In the genomic region with DNA sequence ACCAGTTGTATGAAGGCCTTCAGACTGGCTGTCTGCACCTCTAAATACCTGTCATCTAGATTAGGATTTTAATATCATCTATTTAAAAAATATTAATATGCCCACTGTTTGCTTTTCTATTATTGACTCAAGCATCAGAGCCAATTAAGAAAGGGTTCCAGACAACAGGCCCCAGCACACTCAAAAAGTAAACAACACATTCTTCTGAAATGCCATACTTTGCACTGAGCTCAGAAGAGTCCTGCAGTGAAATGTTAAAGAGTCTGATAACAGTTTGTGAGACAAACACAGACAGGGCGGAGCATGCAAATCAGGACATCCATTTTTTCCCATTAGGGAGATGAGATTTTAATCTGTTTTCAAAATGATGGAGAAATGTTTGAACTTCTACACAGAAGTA, we compare ENCODE assay signal across 23 cellular contexts. TPM values are rescaled to one million over a fixed set of nuclear protein-coding genes. Genes with fewer than 3 reads are reported as not detected.
DNase-seq lines count a peak whose midpoint lies in the region; ATAC-seq and TF ChIP-seq lines count a peak whose summit lies in the region.
"Had no signal": no experiment of that assay in that cellular context is flagged by ENCODE, and none has a peak within 500 bp of the region (broad histone marks: within the 10 kb centered on the region; RNA-seq: fewer than 3 reads in every experiment).

No MANE protein-coding gene starts in this region.

- DNase-seq in activated T-cell treated with anti-CD3 and anti-CD28 coated beads, Interleukin-2, amount 50 U/mL, for 24 hours, result no peak
- no peak for DNase-seq in activated T-cell treated with anti-CD3 and anti-CD28 coated beads, Interleukin-2, amount 50 U/mL, for 48 hours
- DNase-seq in activated T-helper 2 cell treated with anti-CD3 and anti-CD28 coated beads, Interferon-gamma antibody, Interleukin-2, Interleukin-4, amounts not matched to agents 10 μg/mL and 5 μg/mL and 100 μg/mL, durations not matched to agents 14 hours and 24 hours and 36 hours (ENCODE audit: low spot score), result no peak
- DNase-seq in left lobe of liver (ENCODE audit: low spot score) (no peak), upper lobe of right lung (no peak), substantia nigra (lab: John Stamatoyannopoulos, UW) (no peak)
- no peak for DNase-seq in activated T-cell treated with anti-CD3 and anti-CD28 coated beads, Interleukin-2, amount 50 U/mL, for 4 hours
- no peak for DNase-seq in activated effector memory CD4-positive, alpha-beta T cell treated with Interleukin-2 at 50 U/mL for 16 hours
- DNase-seq: ACHN; activated CD4-positive, CD25-positive, alpha-beta regulatory T cell treated with anti-CD3 and anti-CD28 coated beads, Interleukin-2, amount 50 U/mL, for 72 hours; C1 segment of cervical spinal cord; HCEC 1CT; heart right ventricle; immature natural killer cell; MG63; NCI-H1694 treated with DMSO at 0.1 percent for 48 hours; NCI-H226; pancreas; PC-9; sigmoid colon; stimulated activated CD4-positive, alpha-beta T cell treated with anti-CD3 and anti-CD28 coated beads, Interleukin-1b, Interleukin-23, amount 100 ng/mL, for 48 hours; stimulated activated naive CD4-positive, alpha-beta T cell treated with Interleukin-2 at 50 U/mL for 16 hours had no signal

- H3K4me1 ChIP-seq in upper lobe of right lung, result peaks cover 29% of the 10 kb centered on the region

- no peak for TF ChIP-seq CTCF in upper lobe of right lung (IDR thresholded peaks at IDR 0.05)

- H3K27ac Mint-ChIP-seq in activated T-cell treated with anti-CD3 and anti-CD28 coated beads, Interleukin-2, amount 50 U/mL, for 24 hours, result peak overlapping the region; percentile 44
- peak overlapping the region; percentile 56 for H3K27ac Mint-ChIP-seq in activated T-helper 2 cell treated with anti-CD3 and anti-CD28 coated beads, Interferon-gamma antibody, Interleukin-2, Interleukin-4, amounts not matched to agents 10 μg/mL and 5 μg/mL and 100 μg/mL, durations not matched to agents 14 hours and 24 hours and 36 hours

- peak overlapping the region; percentile 82 for H3K27ac ChIP-seq in upper lobe of right lung
- H3K27ac ChIP-seq in substantia nigra (ENCODE audit: low read depth, low read length, poor library complexity, severe bottlenecking), result no peak overlapping the region
- H3K27ac ChIP-seq: PC-9, SJSA1 had no signal

- no peak overlapping the region for H3K4me3 Mint-ChIP-seq in activated T-cell treated with anti-CD3 and anti-CD28 coated beads, Interleukin-2, amount 50 U/mL, for 24 hours
- H3K4me3 Mint-ChIP-seq in activated T-helper 2 cell treated with anti-CD3 and anti-CD28 coated beads, Interferon-gamma antibody, Interleukin-2, Interleukin-4, amounts not matched to agents 10 μg/mL and 5 μg/mL and 100 μg/mL, durations not matched to agents 14 hours and 24 hours and 36 hours (ENCODE audit: low read depth), result no peak overlapping the region
- H3K4me3 Mint-ChIP-seq in activated T-cell treated with anti-CD3 and anti-CD28 coated beads, Interleukin-2, amount 50 U/mL, for 4 hours, result no peak overlapping the region

- intact Hi-C loops in activated T-helper 2 cell treated with anti-CD3 and anti-CD28 coated beads, Interferon-gamma antibody, Interleukin-2, Interleukin-4, amounts not matched to agents 10 μg/mL and 5 μg/mL and 100 μg/mL, durations not matched to agents 14 hours and 24 hours and 36 hours (cut with micrococcal nuclease), result no loop called here
- intact Hi-C loops in upper lobe of right lung (cut with DNase I), result no loop called here

- ATAC-seq in left lobe of liver (peak; percentile 35), upper lobe of right lung (peak; percentile 61)
- no peak for ATAC-seq in activated T-cell treated with anti-CD3 and anti-CD28 coated beads, Interleukin-2, amount 50 U/mL, for 4 hours
- ATAC-seq: heart right ventricle had no signal

- no peaks in the 10 kb centered on the region for H3K9me3 Mint-ChIP-seq in activated T-cell treated with anti-CD3 and anti-CD28 coated beads, Interleukin-2, amount 50 U/mL, for 24 hours
- no peaks in the 10 kb centered on the region for H3K9me3 Mint-ChIP-seq in activated T-helper 2 cell treated with anti-CD3 and anti-CD28 coated beads, Interferon-gamma antibody, Interleukin-2, Interleukin-4, amounts not matched to agents 10 μg/mL and 5 μg/mL and 100 μg/mL, durations not matched to agents 14 hours and 24 hours and 36 hours
- H3K9me3 Mint-ChIP-seq in activated T-cell treated with anti-CD3 and anti-CD28 coated beads, Interleukin-2, amount 50 U/mL, for 4 hours, result no peaks in the 10 kb centered on the region

- no peak overlapping the region for H3K4me3 ChIP-seq in upper lobe of right lung
- H3K4me3 ChIP-seq: heart right ventricle, MG63, pancreas, PC-9, sigmoid colon, SJSA1 had no signal

- H3K4me1 Mint-ChIP-seq in activated T-cell treated with anti-CD3 and anti-CD28 coated beads, Interleukin-2, amount 50 U/mL, for 24 hours (ENCODE audit: low read depth), result peaks cover 78% of the 10 kb centered on the region
- peaks cover 58% of the 10 kb centered on the region for H3K4me1 Mint-ChIP-seq in activated T-helper 2 cell treated with anti-CD3 and anti-CD28 coated beads, Interferon-gamma antibody, Interleukin-2, Interleukin-4, amounts not matched to agents 10 μg/mL and 5 μg/mL and 100 μg/mL, durations not matched to agents 14 hours and 24 hours and 36 hours (ENCODE audit: low read depth)
- peaks cover 54% of the 10 kb centered on the region for H3K4me1 Mint-ChIP-seq in activated T-cell treated with anti-CD3 and anti-CD28 coated beads, Interleukin-2, amount 50 U/mL, for 4 hours (ENCODE audit: low read depth)

- H3K27me3 ChIP-seq in upper lobe of right lung, result no peaks in the 10 kb centered on the region
- H3K27me3 ChIP-seq: heart right ventricle, MG63, pancreas, sigmoid colon, SJSA1 had no signal

- no peaks in the 10 kb centered on the region for H3K27me3 Mint-ChIP-seq in activated T-cell treated with anti-CD3 and anti-CD28 coated beads, Interleukin-2, amount 50 U/mL, for 24 hours
- no peaks in the 10 kb centered on the region for H3K27me3 Mint-ChIP-seq in activated T-helper 2 cell treated with anti-CD3 and anti-CD28 coated beads, Interferon-gamma antibody, Interleukin-2, Interleukin-4, amounts not matched to agents 10 μg/mL and 5 μg/mL and 100 μg/mL, durations not matched to agents 14 hours and 24 hours and 36 hours (ENCODE audit: low read depth)
- no peaks in the 10 kb centered on the region for H3K27me3 Mint-ChIP-seq in activated T-cell treated with anti-CD3 and anti-CD28 coated beads, Interleukin-2, amount 50 U/mL, for 4 hours (ENCODE audit: low read depth)

- no peaks in the 10 kb centered on the region for H3K36me3 ChIP-seq in upper lobe of right lung
- H3K36me3 ChIP-seq: heart right ventricle, MG63, pancreas, sigmoid colon, SJSA1 had no signal

- no peaks in the 10 kb centered on the region for H3K9me3 ChIP-seq in upper lobe of right lung
- H3K9me3 ChIP-seq: heart right ventricle, MG63, pancreas, sigmoid colon, SJSA1 had no signal

- H3K36me3 Mint-ChIP-seq in activated T-cell treated with anti-CD3 and anti-CD28 coated beads, Interleukin-2, amount 50 U/mL, for 24 hours (ENCODE audit: low read depth), result no peaks in the 10 kb centered on the region
- no peaks in the 10 kb centered on the region for H3K36me3 Mint-ChIP-seq in activated T-helper 2 cell treated with anti-CD3 and anti-CD28 coated beads, Interferon-gamma antibody, Interleukin-2, Interleukin-4, amounts not matched to agents 10 μg/mL and 5 μg/mL and 100 μg/mL, durations not matched to agents 14 hours and 24 hours and 36 hours (ENCODE audit: low read depth)
- no peaks in the 10 kb centered on the region for H3K36me3 Mint-ChIP-seq in activated T-cell treated with anti-CD3 and anti-CD28 coated beads, Interleukin-2, amount 50 U/mL, for 4 hours (ENCODE audit: insufficient read depth)
- H3K36me3 Mint-ChIP-seq: immature natural killer cell had no signal

RNA-seq across cellular contexts. Expression of a gene that starts 45.9 kb away (rescaled TPM):
- total RNA-seq in activated T-helper 2 cell treated with anti-CD3 and anti-CD28 coated beads, Interferon-gamma antibody, Interleukin-2, Interleukin-4, amounts not matched to agents 10 μg/mL and 5 μg/mL and 100 μg/mL, durations not matched to agents 14 hours and 24 hours and 36 hours, result 126 and 129 TPM in 2 replicates
- total RNA-seq in left lobe of liver (27.3 TPM), upper lobe of right lung (247 TPM)
- total RNA-seq in activated T-cell treated with anti-CD3 and anti-CD28 coated beads, Interleukin-2, amount 50 U/mL, for 4 hours, result 100 to 1,000 TPM; 188 to 247 (median 209) TPM

Comparison
In these comparisons a context has a peak if more than half of its experiments do, and no peak if none do; other contexts are left out.
1. ATAC-seq: peak in left lobe of liver (single experiment) and upper lobe of right lung (single experiment); none in activated T-cell treated with anti-CD3 and anti-CD28 coated beads, Interleukin-2, amount 50 U/mL, for 4 hours (0 of 2).